In the genomic region with DNA sequence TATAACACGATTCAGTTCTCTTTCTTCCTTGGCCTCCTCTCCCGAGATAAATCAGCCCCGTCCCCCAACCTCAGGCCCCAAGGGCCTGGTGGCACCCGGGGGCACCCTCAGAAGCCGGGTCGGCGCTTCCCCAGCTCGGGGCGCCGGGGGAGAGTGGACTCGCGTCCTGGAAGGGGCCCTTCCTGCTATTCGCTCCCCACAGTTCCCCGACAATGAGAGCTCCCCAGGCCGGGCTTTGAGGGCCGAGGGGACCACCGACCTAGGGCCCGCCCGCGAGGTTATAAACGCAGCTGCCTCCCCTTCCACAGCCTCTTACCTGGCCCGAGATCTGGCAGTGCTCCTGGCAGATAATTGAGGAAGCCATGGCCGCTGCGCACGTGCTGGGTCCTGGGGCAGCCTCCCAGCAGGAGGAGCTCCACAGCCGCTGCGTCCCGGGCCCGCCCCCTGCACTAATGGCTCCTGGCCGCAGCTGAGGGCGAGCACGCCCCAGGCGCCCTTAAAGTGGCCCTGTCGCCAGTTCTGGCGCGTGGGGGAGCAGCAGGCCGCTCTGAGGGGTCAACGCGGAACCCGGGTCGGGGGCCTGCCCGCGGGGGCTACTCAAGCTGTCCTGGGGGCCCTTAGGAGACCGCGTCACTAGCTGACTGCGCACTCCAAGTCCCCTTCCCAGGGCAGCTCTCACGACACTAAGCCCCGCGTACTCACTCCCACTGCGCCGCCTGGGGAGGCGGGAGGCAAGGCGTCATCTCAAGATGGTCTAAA, we compare ENCODE assay signal across 1 cellular context.
TF ChIP-seq lines count a peak whose summit lies in the region.

A gene with protein sequence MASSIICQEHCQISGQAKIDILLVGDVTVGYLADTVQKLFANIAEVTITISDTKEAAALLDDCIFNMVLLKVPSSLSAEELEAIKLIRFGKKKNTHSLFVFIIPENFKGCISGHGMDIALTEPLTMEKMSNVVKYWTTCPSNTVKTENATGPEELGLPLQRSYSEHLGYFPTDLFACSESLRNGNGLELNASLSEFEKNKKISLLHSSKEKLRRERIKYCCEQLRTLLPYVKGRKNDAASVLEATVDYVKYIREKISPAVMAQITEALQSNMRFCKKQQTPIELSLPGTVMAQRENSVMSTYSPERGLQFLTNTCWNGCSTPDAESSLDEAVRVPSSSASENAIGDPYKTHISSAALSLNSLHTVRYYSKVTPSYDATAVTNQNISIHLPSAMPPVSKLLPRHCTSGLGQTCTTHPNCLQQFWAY (minus strand): TSS at position 394 of the 759 bp plus-strand sequence. CDS start 30 bp downstream, at position 364.

TF ChIP-seq in K562, 482 proteins besides CTCF, POLR2A, EP300 and RAD21:
- TF ChIP-seq MTA1 (IDR thresholded peaks at IDR 0.05; ENCODE audit: borderline replicate concordance) (no peak), KLF6 (CRISPR knock-in tag; IDR thresholded peaks at IDR 0.05; ENCODE audit: borderline replicate concordance) (no peak), KAT7 (CRISPR knock-in tag; IDR thresholded peaks at IDR 0.05; ENCODE audit: borderline replicate concordance) (no peak), BHLHE40 (IDR thresholded peaks at IDR 0.05; ENCODE audit: low read length) (peak; percentile 94), EP400 (IDR thresholded peaks at IDR 0.05) (peak; percentile 77; the same call in 1 of the 2 replicates), RBFOX2 (IDR thresholded peaks at IDR 0.05; ENCODE audit: low read depth, low read length) (peak; percentile 71), SPI1 (IDR thresholded peaks at IDR 0.05; ENCODE audit: borderline replicate concordance, low read depth, low read length) (0 out of 2 replicates have a peak, but pooled peaks have one; percentile 20), SIN3A (IDR thresholded peaks at IDR 0.05; ENCODE audit: borderline replicate concordance in 2 of 2, control insufficient read depth in 1 of 2, low read depth in 2 of 2, low read length in 2 of 2) (peak in 1 of 2 experiments; percentile 37; a peak in 1 of 4 replicates), ZFX (CRISPR knock-in tag; IDR thresholded peaks at IDR 0.05) (peak; percentile 52), YY1 (IDR thresholded peaks at IDR 0.05; ENCODE audit: borderline replicate concordance in 1 of 3, control insufficient read depth in 1 of 3, extremely low read depth in 1 of 3, insufficient read depth in 3 of 3, insufficient read length in 1 of 3, insufficient replicate concordance in 2 of 3, low read depth in 1 of 3, low read length in 2 of 3) (peak in 2 of 3 experiments; percentile 71 to 85), PHF8 (IDR thresholded peaks at IDR 0.05; ENCODE audit: borderline replicate concordance, low read length) (peak; percentile 29; the same call in 1 of the 2 replicates), TAF1 (IDR thresholded peaks at IDR 0.05; ENCODE audit: control insufficient read depth, extremely low read depth, insufficient read depth, low read length, severe bottlenecking) (peak; percentile 34), ZNF311 (CRISPR knock-in tag; IDR thresholded peaks at IDR 0.05) (no peak), CXXC5 (CRISPR knock-in tag; IDR thresholded peaks at IDR 0.05) (peak; percentile 26; the same call in 1 of the 2 replicates), POLR2G (IDR thresholded peaks at IDR 0.05; ENCODE audit: low read depth, low read length) (peak; percentile 77), MYC (IDR thresholded peaks at IDR 0.05; ENCODE audit: low read depth, low read length) (peak; percentile 89), MYC (CRISPR knock-in tag; IDR thresholded peaks at IDR 0.05; ENCODE audit: borderline replicate concordance, low read depth) (no peak), L3MBTL2 (IDR thresholded peaks at IDR 0.05) (peak; percentile 84), TBP (optimal IDR thresholded peaks at IDR 0.05; ENCODE audit: low read depth, low read length) (peak; percentile 18), HOXB6 (CRISPR knock-in tag; IDR thresholded peaks at IDR 0.05; ENCODE audit: borderline replicate concordance) (no peak), NRF1 (conservative IDR thresholded peaks at IDR 0.05 in 1 of 2, IDR thresholded peaks at IDR 0.05 in 1 of 2) (peak; percentile 39 to 52; a peak in 3 of 4 replicates), TCFL5 (CRISPR knock-in tag; conservative IDR thresholded peaks at IDR 0.05) (no peak), GATAD2A (IDR thresholded peaks at IDR 0.05) (no peak)
- TF ChIP-seq, protein P1, sequence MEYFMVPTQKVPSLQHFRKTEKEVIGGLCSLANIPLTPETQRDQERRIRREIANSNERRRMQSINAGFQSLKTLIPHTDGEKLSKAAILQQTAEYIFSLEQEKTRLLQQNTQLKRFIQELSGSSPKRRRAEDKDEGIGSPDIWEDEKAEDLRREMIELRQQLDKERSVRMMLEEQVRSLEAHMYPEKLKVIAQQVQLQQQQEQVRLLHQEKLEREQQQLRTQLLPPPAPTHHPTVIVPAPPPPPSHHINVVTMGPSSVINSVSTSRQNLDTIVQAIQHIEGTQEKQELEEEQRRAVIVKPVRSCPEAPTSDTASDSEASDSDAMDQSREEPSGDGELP (CRISPR knock-in tag; IDR thresholded peaks at IDR 0.05; ENCODE audit: borderline replicate concordance): peak; percentile 72; the same call in 1 of the 2 replicates
- TF ChIP-seq, protein P2, sequence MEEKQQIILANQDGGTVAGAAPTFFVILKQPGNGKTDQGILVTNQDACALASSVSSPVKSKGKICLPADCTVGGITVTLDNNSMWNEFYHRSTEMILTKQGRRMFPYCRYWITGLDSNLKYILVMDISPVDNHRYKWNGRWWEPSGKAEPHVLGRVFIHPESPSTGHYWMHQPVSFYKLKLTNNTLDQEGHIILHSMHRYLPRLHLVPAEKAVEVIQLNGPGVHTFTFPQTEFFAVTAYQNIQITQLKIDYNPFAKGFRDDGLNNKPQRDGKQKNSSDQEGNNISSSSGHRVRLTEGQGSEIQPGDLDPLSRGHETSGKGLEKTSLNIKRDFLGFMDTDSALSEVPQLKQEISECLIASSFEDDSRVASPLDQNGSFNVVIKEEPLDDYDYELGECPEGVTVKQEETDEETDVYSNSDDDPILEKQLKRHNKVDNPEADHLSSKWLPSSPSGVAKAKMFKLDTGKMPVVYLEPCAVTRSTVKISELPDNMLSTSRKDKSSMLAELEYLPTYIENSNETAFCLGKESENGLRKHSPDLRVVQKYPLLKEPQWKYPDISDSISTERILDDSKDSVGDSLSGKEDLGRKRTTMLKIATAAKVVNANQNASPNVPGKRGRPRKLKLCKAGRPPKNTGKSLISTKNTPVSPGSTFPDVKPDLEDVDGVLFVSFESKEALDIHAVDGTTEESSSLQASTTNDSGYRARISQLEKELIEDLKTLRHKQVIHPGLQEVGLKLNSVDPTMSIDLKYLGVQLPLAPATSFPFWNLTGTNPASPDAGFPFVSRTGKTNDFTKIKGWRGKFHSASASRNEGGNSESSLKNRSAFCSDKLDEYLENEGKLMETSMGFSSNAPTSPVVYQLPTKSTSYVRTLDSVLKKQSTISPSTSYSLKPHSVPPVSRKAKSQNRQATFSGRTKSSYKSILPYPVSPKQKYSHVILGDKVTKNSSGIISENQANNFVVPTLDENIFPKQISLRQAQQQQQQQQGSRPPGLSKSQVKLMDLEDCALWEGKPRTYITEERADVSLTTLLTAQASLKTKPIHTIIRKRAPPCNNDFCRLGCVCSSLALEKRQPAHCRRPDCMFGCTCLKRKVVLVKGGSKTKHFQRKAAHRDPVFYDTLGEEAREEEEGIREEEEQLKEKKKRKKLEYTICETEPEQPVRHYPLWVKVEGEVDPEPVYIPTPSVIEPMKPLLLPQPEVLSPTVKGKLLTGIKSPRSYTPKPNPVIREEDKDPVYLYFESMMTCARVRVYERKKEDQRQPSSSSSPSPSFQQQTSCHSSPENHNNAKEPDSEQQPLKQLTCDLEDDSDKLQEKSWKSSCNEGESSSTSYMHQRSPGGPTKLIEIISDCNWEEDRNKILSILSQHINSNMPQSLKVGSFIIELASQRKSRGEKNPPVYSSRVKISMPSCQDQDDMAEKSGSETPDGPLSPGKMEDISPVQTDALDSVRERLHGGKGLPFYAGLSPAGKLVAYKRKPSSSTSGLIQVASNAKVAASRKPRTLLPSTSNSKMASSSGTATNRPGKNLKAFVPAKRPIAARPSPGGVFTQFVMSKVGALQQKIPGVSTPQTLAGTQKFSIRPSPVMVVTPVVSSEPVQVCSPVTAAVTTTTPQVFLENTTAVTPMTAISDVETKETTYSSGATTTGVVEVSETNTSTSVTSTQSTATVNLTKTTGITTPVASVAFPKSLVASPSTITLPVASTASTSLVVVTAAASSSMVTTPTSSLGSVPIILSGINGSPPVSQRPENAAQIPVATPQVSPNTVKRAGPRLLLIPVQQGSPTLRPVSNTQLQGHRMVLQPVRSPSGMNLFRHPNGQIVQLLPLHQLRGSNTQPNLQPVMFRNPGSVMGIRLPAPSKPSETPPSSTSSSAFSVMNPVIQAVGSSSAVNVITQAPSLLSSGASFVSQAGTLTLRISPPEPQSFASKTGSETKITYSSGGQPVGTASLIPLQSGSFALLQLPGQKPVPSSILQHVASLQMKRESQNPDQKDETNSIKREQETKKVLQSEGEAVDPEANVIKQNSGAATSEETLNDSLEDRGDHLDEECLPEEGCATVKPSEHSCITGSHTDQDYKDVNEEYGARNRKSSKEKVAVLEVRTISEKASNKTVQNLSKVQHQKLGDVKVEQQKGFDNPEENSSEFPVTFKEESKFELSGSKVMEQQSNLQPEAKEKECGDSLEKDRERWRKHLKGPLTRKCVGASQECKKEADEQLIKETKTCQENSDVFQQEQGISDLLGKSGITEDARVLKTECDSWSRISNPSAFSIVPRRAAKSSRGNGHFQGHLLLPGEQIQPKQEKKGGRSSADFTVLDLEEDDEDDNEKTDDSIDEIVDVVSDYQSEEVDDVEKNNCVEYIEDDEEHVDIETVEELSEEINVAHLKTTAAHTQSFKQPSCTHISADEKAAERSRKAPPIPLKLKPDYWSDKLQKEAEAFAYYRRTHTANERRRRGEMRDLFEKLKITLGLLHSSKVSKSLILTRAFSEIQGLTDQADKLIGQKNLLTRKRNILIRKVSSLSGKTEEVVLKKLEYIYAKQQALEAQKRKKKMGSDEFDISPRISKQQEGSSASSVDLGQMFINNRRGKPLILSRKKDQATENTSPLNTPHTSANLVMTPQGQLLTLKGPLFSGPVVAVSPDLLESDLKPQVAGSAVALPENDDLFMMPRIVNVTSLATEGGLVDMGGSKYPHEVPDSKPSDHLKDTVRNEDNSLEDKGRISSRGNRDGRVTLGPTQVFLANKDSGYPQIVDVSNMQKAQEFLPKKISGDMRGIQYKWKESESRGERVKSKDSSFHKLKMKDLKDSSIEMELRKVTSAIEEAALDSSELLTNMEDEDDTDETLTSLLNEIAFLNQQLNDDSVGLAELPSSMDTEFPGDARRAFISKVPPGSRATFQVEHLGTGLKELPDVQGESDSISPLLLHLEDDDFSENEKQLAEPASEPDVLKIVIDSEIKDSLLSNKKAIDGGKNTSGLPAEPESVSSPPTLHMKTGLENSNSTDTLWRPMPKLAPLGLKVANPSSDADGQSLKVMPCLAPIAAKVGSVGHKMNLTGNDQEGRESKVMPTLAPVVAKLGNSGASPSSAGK (IDR thresholded peaks at IDR 0.05): peak; percentile 85
- TF ChIP-seq, protein P3, sequence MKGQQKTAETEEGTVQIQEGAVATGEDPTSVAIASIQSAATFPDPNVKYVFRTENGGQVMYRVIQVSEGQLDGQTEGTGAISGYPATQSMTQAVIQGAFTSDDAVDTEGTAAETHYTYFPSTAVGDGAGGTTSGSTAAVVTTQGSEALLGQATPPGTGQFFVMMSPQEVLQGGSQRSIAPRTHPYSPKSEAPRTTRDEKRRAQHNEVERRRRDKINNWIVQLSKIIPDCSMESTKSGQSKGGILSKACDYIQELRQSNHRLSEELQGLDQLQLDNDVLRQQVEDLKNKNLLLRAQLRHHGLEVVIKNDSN (CRISPR knock-in tag; IDR thresholded peaks at IDR 0.05): peak; percentile 66
- TF ChIP-seq, protein P4, sequence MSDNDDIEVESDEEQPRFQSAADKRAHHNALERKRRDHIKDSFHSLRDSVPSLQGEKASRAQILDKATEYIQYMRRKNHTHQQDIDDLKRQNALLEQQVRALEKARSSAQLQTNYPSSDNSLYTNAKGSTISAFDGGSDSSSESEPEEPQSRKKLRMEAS (CRISPR knock-in tag; IDR thresholded peaks at IDR 0.05): peak; percentile 91
- TF ChIP-seq, protein P5, sequence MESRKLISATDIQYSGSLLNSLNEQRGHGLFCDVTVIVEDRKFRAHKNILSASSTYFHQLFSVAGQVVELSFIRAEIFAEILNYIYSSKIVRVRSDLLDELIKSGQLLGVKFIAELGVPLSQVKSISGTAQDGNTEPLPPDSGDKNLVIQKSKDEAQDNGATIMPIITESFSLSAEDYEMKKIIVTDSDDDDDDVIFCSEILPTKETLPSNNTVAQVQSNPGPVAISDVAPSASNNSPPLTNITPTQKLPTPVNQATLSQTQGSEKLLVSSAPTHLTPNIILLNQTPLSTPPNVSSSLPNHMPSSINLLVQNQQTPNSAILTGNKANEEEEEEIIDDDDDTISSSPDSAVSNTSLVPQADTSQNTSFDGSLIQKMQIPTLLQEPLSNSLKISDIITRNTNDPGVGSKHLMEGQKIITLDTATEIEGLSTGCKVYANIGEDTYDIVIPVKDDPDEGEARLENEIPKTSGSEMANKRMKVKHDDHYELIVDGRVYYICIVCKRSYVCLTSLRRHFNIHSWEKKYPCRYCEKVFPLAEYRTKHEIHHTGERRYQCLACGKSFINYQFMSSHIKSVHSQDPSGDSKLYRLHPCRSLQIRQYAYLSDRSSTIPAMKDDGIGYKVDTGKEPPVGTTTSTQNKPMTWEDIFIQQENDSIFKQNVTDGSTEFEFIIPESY (CRISPR knock-in tag; IDR thresholded peaks at IDR 0.05): peak; percentile 99
- TF ChIP-seq, protein P6, sequence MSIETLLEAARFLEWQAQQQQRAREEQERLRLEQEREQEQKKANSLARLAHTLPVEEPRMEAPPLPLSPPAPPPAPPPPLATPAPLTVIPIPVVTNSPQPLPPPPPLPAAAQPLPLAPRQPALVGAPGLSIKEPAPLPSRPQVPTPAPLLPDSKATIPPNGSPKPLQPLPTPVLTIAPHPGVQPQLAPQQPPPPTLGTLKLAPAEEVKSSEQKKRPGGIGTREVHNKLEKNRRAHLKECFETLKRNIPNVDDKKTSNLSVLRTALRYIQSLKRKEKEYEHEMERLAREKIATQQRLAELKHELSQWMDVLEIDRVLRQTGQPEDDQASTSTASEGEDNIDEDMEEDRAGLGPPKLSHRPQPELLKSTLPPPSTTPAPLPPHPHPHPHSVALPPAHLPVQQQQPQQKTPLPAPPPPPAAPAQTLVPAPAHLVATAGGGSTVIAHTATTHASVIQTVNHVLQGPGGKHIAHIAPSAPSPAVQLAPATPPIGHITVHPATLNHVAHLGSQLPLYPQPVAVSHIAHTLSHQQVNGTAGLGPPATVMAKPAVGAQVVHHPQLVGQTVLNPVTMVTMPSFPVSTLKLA (conservative IDR thresholded peaks at IDR 0.05): peak; percentile 60 to 69
- TF ChIP-seq, protein P7, sequence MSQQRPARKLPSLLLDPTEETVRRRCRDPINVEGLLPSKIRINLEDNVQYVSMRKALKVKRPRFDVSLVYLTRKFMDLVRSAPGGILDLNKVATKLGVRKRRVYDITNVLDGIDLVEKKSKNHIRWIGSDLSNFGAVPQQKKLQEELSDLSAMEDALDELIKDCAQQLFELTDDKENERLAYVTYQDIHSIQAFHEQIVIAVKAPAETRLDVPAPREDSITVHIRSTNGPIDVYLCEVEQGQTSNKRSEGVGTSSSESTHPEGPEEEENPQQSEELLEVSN (IDR thresholded peaks at IDR 0.05; ENCODE audit: borderline replicate concordance in 1 of 2, extremely low read depth in 1 of 2, insufficient read depth in 1 of 2, insufficient read length in 1 of 2, low read depth in 1 of 2, low read length in 1 of 2, poor library complexity in 1 of 2, severe bottlenecking in 1 of 2): peak in 1 of 2 experiments; percentile 77
